Comparison of ENCODE assay signal across 14 cellular contexts in the genomic region with DNA sequence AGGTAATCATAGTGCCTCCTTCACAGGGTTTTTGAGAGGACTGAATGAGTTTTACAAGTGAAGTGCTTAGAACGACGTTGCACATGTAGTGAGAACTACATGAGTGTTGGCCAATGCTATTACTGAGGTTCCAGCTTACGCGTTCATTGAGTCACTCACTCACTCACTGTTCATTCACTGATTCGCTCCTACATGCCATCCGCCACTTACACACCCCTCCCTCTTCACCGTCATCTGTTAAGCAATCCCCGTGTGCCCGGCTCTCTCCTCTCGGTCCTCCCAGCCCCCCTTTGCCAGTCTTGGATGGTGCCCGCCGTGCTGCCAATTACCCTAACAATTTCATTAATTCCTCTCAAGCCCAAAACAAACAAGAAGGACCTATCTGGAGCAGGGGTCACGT. TPM values are rescaled to one million over a fixed set of nuclear protein-coding genes. Genes with fewer than 3 reads are reported as not detected.
DNase-seq lines count a peak whose midpoint lies in the region; ATAC-seq and TF ChIP-seq lines count a peak whose summit lies in the region.
"Had no signal": no experiment of that assay in that cellular context is flagged by ENCODE, and none has a peak within 500 bp of the region (broad histone marks: within the 10 kb centered on the region; RNA-seq: fewer than 3 reads in every experiment).

No MANE protein-coding gene starts in this region.

- CTCF ChIA-PET in HCT116 (lab: Charles Lee), result interaction anchor here (10.3 kb wide), 1 partner anchor 103 kb away, joined by 222 read pairs; no protein-coding TSS in a partner anchor

- H3K36me3 Mint-ChIP-seq in T-helper 17 cell (ENCODE audit: low read depth), result no peaks in the 10 kb centered on the region
- no peaks in the 10 kb centered on the region for H3K36me3 Mint-ChIP-seq in stimulated activated naive B cell treated with anti-CD40 and anti-IgM and Interleukin-4, amounts not matched to agents 10 μg/mL and 1 μg/mL and 100 μg/mL, for 72 hours

- TF ChIP-seq CTCF in HCT116 (IDR thresholded peaks at IDR 0.05 in 2 of 3, conservative IDR thresholded peaks at IDR 0.05 in 1 of 3; ENCODE audit: borderline replicate concordance in 1 of 3, insufficient read depth in 1 of 3, low read depth in 2 of 3, low read length in 2 of 3), result no peak
- TF ChIP-seq CTCF in stomach (IDR thresholded peaks at IDR 0.05), result no peak

- RAD21 ChIA-PET in HCT116 (lab: Charles Lee; ENCODE audit: low non-redundant PET in 1 of 2, low total read pairs in 2 of 2, uncharacterized antibody in 2 of 2, unreplicated experiment in 2 of 2), result interaction anchor here in 1 of 2 experiments (0.6 kb wide), 1 partner anchor 105 kb away, joined by 3 read pairs; no protein-coding TSS in a partner anchor

- BruUV-seq in HCT116 (replicated peaks; lab: Mats Ljungman, UMichigan), result no TSS peak

- TF ChIP-seq RAD21 in HCT116 (IDR thresholded peaks at IDR 0.05; ENCODE audit: low read depth), result no peak

- H3K27me3 ChIP-seq in HCT116 (ENCODE audit: insufficient read depth, low read length) (no peaks in the 10 kb centered on the region), stomach (no peaks in the 10 kb centered on the region)
- H3K27me3 ChIP-seq: ovary had no signal

- H3K4me1 ChIP-seq in HCT116 (ENCODE audit: control insufficient read depth in 1 of 2, insufficient read depth in 2 of 2, low read length in 2 of 2), result peaks cover 73 to 89% of the 10 kb centered on the region in 2 experiments
- H3K4me1 ChIP-seq in stomach, result peaks cover 33 to 73% (median 63%) of the 10 kb centered on the region in 4 donors

- H3K9me3 Mint-ChIP-seq in stimulated activated naive B cell treated with anti-CD40 and anti-IgM and Interleukin-4, amounts not matched to agents 10 μg/mL and 1 μg/mL and 100 μg/mL, for 72 hours, result no peaks in the 10 kb centered on the region

- POLR2A ChIA-PET in HCT116 (lab: Charles Lee), result interaction anchor here (0.7 to 2.8 kb wide), 3 partner anchors 15 to 27 kb away, joined by 3 to 11 read pairs (median 10); a partner anchor contains a TSS

- intact Hi-C loops in HCT116 (cut with micrococcal nuclease), result loop anchor here (2.0 to 10.0 kb wide), 2 partner anchors 38 to 178 kb away; a partner anchor contains a TSS
- intact Hi-C loops in left ventricle myocardium superior (cut with micrococcal nuclease), result no loop called here
- intact Hi-C loops in stomach (cut with DNase I; ENCODE audit: low total_unique reads), result no loop called here

- H3K27me3 Mint-ChIP-seq in T-helper 17 cell, result peaks cover 8% of the 10 kb centered on the region
- peaks cover 20 to 21% of the 10 kb centered on the region in 2 donors for H3K27me3 Mint-ChIP-seq in stimulated activated naive B cell treated with anti-CD40 and anti-IgM and Interleukin-4, amounts not matched to agents 10 μg/mL and 1 μg/mL and 100 μg/mL, for 72 hours

- no peak for TF ChIP-seq POLR2A in HCT116 (IDR thresholded peaks at IDR 0.05; ENCODE audit: borderline replicate concordance, extremely low read depth, insufficient read depth, insufficient read length)
- no peak for TF ChIP-seq POLR2A in stomach (IDR thresholded peaks at IDR 0.05)

- TF ChIP-seq EP300 in stomach (IDR thresholded peaks at IDR 0.05), result no peak

- ATAC-seq in HCT116 (no peak), T-helper 17 cell (no peak), left ventricle myocardium superior (peak; percentile 5), HG02798 (IDR thresholded peaks at IDR 0.05; ENCODE audit: poor library complexity, unreplicated experiment) (no peak), HG03565 (IDR thresholded peaks at IDR 0.05; ENCODE audit: unreplicated experiment) (no peak)
- no peak for ATAC-seq in stimulated activated naive B cell treated with anti-CD40 and anti-IgM and Interleukin-4, amounts not matched to agents 10 μg/mL and 1 μg/mL and 100 μg/mL, for 72 hours (replicated peaks)

- H3K4me1 Mint-ChIP-seq in T-helper 17 cell, result peaks cover 3% of the 10 kb centered on the region
- peaks cover 4% of the 10 kb centered on the region in 2 donors for H3K4me1 Mint-ChIP-seq in stimulated activated naive B cell treated with anti-CD40 and anti-IgM and Interleukin-4, amounts not matched to agents 10 μg/mL and 1 μg/mL and 100 μg/mL, for 72 hours

- peak overlapping the region; percentile 59 for H3K4me3 Mint-ChIP-seq in T-helper 17 cell
- no peak overlapping the region for H3K4me3 Mint-ChIP-seq in stimulated activated naive B cell treated with anti-CD40 and anti-IgM and Interleukin-4, amounts not matched to agents 10 μg/mL and 1 μg/mL and 100 μg/mL, for 72 hours

- 69 to 86% (median 75%) methylated on average over 13 of the region's 13 CpGs for WGBS in stomach, 5 donors

- H3K36me3 ChIP-seq in HCT116 (ENCODE audit: control insufficient read depth in 1 of 2, insufficient read depth in 2 of 2, low read length in 2 of 2) (no peaks in the 10 kb centered on the region), stomach (no peaks in the 10 kb centered on the region)
- H3K36me3 ChIP-seq: ovary had no signal

- DNase-seq in HCT116 (ENCODE audit: low read depth, low spot score), result no peak
- DNase-seq in T-helper 17 cell, result no peak
- DNase-seq in left ventricle myocardium superior, result no peak
- DNase-seq in stomach, result no peak
- no peak for DNase-seq in stimulated activated naive B cell treated with anti-CD40 and anti-IgM and Interleukin-4, amounts not matched to agents 10 μg/mL and 1 μg/mL and 100 μg/mL, for 72 hours
- DNase-seq in effector CD4-positive, alpha-beta T cell, result no peak
- DNase-seq: activated CD4-positive, alpha-beta T cell treated with anti-CD3 and anti-CD28 coated beads for 1 hour; DMS79 treated with DMSO at 0.1 percent for 48 hours; hypothalamus; OCI-M1 had no signal

- no peaks in the 10 kb centered on the region for H3K9me3 ChIP-seq in HCT116 (ENCODE audit: control insufficient read depth in 1 of 2, insufficient read depth in 1 of 2, low read depth in 1 of 2, low read length in 2 of 2)
- H3K9me3 ChIP-seq in T-helper 17 cell (ENCODE audit: control insufficient read depth, low read length, poor library complexity, severe bottlenecking), result no peaks in the 10 kb centered on the region
- no peaks in the 10 kb centered on the region for H3K9me3 ChIP-seq in stomach
- H3K9me3 ChIP-seq: ovary had no signal

- H3K4me3 ChIP-seq in HCT116 (replicated peaks in 1 of 2; ENCODE audit: low read depth in 1 of 2, low read length in 2 of 2) (no peak overlapping the region), stomach (no peak overlapping the region)
- H3K4me3 ChIP-seq: ovary had no signal

- no peaks in the 10 kb centered on the region for H3K79me2 ChIP-seq in HCT116 (ENCODE audit: insufficient read depth, low read length)

- no peaks in the 10 kb centered on the region for H4K20me1 ChIP-seq in HCT116 (ENCODE audit: insufficient read depth)

- H2AFZ ChIP-seq in HCT116 (ENCODE audit: low read depth, low read length, poor library complexity, severe bottlenecking), result no peak overlapping the region

- H3K27ac ChIP-seq in HCT116 (ENCODE audit: low read depth, low read length), result no peak overlapping the region; the same call in 1 of the 2 replicates
- H3K27ac ChIP-seq in stomach, result peak overlapping the region in 4 of 5 donors; percentile 88 to 94 (median 91)
- H3K27ac ChIP-seq: KMS-11 had no signal

- peak overlapping the region; percentile 82 for H3K4me2 ChIP-seq in HCT116 (ENCODE audit: low read length)
- H3K4me2 ChIP-seq: KMS-11 had no signal

- no peak overlapping the region for H3K27ac Mint-ChIP-seq in T-helper 17 cell
- no peak overlapping the region for H3K27ac Mint-ChIP-seq in stimulated activated naive B cell treated with anti-CD40 and anti-IgM and Interleukin-4, amounts not matched to agents 10 μg/mL and 1 μg/mL and 100 μg/mL, for 72 hours

- no peaks in the 10 kb centered on the region for H3K9me2 ChIP-seq in HCT116 (ENCODE audit: insufficient read depth)

- peak overlapping the region; percentile 75; the same call in 1 of the 2 replicates for H3K9ac ChIP-seq in HCT116 (ENCODE audit: low read length)
- H3K9ac ChIP-seq: KMS-11 had no signal

TF ChIP-seq in HCT116, 20 proteins besides CTCF, POLR2A, EP300 and RAD21 (continues in another document):
- TF ChIP-seq ZFX (IDR thresholded peaks at IDR 0.05), result no peak
- TF ChIP-seq, protein P1, sequence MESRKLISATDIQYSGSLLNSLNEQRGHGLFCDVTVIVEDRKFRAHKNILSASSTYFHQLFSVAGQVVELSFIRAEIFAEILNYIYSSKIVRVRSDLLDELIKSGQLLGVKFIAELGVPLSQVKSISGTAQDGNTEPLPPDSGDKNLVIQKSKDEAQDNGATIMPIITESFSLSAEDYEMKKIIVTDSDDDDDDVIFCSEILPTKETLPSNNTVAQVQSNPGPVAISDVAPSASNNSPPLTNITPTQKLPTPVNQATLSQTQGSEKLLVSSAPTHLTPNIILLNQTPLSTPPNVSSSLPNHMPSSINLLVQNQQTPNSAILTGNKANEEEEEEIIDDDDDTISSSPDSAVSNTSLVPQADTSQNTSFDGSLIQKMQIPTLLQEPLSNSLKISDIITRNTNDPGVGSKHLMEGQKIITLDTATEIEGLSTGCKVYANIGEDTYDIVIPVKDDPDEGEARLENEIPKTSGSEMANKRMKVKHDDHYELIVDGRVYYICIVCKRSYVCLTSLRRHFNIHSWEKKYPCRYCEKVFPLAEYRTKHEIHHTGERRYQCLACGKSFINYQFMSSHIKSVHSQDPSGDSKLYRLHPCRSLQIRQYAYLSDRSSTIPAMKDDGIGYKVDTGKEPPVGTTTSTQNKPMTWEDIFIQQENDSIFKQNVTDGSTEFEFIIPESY (IDR thresholded peaks at IDR 0.05; ENCODE audit: extremely low read depth, insufficient replicate concordance, low read length), result no peak
- TF ChIP-seq POLR2AphosphoS5 (IDR thresholded peaks at IDR 0.05; ENCODE audit: low read depth, low read length), result no peak
- TF ChIP-seq JUND (IDR thresholded peaks at IDR 0.05), result no peak
- TF ChIP-seq EZH2phosphoT487 (IDR thresholded peaks at IDR 0.05; ENCODE audit: borderline replicate concordance), result no peak
- TF ChIP-seq SRF (IDR thresholded peaks at IDR 0.05; ENCODE audit: low read depth), result no peak
- no peak for TF ChIP-seq EGR1 (IDR thresholded peaks at IDR 0.05; ENCODE audit: low read depth)
- no peak for TF ChIP-seq ELF1 (IDR thresholded peaks at IDR 0.05; ENCODE audit: borderline replicate concordance, low read depth)

RNA-seq across cellular contexts. Expression of a gene that starts 27.3 kb away (rescaled TPM):
- total RNA-seq in HCT116 (2021; ENCODE audit: unreplicated experiment), result 164 TPM
- 167 and 209 TPM in 2 replicates for polyA plus RNA-seq in HCT116 (2012)
- not detected for total RNA-seq in T-helper 17 cell
- total RNA-seq in left ventricle myocardium superior, result 7.6 TPM
- 100 to 1,000 TPM in 1 of 5 donors, 10 to 100 TPM in 3, 1 to 10 TPM in 1; 6.7 to 200 (median 42.7) TPM for total RNA-seq in stomach
- polyA plus RNA-seq in stomach, result 10 to 100 TPM in 2 of 3 donors, 1 to 10 TPM in 1; 4.6 to 30.4 (median 11.0) TPM

RNA-seq across cellular contexts. Expression of a gene that starts 29.3 kb away (rescaled TPM):
- total RNA-seq in HCT116 (2021; ENCODE audit: unreplicated experiment) (59.7 TPM), T-helper 17 cell (1 to 10 TPM; 9.1 to 9.3 TPM), left ventricle myocardium superior (2.0 TPM), stomach (10 to 100 TPM in 2 of 5 donors, 1 to 10 TPM in 3; 3.5 to 17.4 (median 8.1) TPM)
- 47.5 and 50.2 TPM in 2 replicates for polyA plus RNA-seq in HCT116 (2012)
- polyA plus RNA-seq in stomach, result 10 to 100 TPM in 1 of 3 donors, 1 to 10 TPM in 2; 9.5 to 20.1 (median 9.5) TPM

RNA-seq across cellular contexts. Expression of a gene that starts 53.8 kb away (rescaled TPM):
- total RNA-seq in HCT116 (2021; ENCODE audit: unreplicated experiment) (8.1 TPM), T-helper 17 cell (1 to 10 TPM; 4.3 to 6.9 TPM), left ventricle myocardium superior (9.7 TPM), stomach (10 to 100 TPM in 1 of 5 donors, 1 to 10 TPM in 2, under 1 TPM in 1, not detected in 1; 0.45 to 18.8 (median 2.7) TPM)
- polyA plus RNA-seq in HCT116 (2012), result 8.3 and 8.7 TPM in 2 replicates
- 1 to 10 TPM; 1.8 to 3.4 (median 2.3) TPM for polyA plus RNA-seq in stomach
